In the genomic region with DNA sequence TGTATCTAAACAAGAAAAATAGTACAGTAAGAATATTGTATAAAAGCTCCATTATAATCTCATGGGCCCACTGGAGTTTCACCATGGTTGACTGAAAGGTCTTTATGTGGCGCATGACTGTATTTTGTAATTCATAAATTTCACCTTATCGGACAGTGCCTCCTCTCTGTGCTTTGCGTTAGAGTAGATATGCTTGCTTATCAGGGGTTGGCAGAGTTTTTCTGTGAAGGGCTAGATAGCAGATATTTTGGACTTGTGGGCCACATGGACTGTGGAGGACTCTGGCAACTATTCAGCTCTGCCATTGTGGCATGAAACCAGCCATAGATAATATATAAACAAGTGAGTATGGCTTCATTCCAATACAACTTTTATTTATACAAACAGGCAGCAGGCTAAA, we compare ENCODE assay signal across 1 cellular context.
TF ChIP-seq lines count a peak whose summit lies in the region.

No MANE protein-coding gene starts in this region.

TF ChIP-seq in K562, 482 proteins besides CTCF, POLR2A, EP300 and RAD21 (continued from another document and continues in another):
- TF ChIP-seq, protein P1, sequence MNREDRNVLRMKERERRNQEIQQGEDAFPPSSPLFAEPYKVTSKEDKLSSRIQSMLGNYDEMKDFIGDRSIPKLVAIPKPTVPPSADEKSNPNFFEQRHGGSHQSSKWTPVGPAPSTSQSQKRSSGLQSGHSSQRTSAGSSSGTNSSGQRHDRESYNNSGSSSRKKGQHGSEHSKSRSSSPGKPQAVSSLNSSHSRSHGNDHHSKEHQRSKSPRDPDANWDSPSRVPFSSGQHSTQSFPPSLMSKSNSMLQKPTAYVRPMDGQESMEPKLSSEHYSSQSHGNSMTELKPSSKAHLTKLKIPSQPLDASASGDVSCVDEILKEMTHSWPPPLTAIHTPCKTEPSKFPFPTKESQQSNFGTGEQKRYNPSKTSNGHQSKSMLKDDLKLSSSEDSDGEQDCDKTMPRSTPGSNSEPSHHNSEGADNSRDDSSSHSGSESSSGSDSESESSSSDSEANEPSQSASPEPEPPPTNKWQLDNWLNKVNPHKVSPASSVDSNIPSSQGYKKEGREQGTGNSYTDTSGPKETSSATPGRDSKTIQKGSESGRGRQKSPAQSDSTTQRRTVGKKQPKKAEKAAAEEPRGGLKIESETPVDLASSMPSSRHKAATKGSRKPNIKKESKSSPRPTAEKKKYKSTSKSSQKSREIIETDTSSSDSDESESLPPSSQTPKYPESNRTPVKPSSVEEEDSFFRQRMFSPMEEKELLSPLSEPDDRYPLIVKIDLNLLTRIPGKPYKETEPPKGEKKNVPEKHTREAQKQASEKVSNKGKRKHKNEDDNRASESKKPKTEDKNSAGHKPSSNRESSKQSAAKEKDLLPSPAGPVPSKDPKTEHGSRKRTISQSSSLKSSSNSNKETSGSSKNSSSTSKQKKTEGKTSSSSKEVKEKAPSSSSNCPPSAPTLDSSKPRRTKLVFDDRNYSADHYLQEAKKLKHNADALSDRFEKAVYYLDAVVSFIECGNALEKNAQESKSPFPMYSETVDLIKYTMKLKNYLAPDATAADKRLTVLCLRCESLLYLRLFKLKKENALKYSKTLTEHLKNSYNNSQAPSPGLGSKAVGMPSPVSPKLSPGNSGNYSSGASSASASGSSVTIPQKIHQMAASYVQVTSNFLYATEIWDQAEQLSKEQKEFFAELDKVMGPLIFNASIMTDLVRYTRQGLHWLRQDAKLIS (CRISPR knock-in tag; IDR thresholded peaks at IDR 0.05), result peak; percentile 59; the same call in 1 of the 2 replicates
- TF ChIP-seq, protein P2, sequence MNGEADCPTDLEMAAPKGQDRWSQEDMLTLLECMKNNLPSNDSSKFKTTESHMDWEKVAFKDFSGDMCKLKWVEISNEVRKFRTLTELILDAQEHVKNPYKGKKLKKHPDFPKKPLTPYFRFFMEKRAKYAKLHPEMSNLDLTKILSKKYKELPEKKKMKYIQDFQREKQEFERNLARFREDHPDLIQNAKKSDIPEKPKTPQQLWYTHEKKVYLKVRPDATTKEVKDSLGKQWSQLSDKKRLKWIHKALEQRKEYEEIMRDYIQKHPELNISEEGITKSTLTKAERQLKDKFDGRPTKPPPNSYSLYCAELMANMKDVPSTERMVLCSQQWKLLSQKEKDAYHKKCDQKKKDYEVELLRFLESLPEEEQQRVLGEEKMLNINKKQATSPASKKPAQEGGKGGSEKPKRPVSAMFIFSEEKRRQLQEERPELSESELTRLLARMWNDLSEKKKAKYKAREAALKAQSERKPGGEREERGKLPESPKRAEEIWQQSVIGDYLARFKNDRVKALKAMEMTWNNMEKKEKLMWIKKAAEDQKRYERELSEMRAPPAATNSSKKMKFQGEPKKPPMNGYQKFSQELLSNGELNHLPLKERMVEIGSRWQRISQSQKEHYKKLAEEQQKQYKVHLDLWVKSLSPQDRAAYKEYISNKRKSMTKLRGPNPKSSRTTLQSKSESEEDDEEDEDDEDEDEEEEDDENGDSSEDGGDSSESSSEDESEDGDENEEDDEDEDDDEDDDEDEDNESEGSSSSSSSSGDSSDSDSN (IDR thresholded peaks at IDR 0.05; ENCODE audit: borderline replicate concordance in 1 of 2, low read depth in 2 of 2, low read length in 2 of 2), result no peak
- TF ChIP-seq MCM5 (IDR thresholded peaks at IDR 0.05; ENCODE audit: low read depth), result no peak
- no peak for TF ChIP-seq ZNF431 (CRISPR knock-in tag; IDR thresholded peaks at IDR 0.05)
- TF ChIP-seq, protein P3, sequence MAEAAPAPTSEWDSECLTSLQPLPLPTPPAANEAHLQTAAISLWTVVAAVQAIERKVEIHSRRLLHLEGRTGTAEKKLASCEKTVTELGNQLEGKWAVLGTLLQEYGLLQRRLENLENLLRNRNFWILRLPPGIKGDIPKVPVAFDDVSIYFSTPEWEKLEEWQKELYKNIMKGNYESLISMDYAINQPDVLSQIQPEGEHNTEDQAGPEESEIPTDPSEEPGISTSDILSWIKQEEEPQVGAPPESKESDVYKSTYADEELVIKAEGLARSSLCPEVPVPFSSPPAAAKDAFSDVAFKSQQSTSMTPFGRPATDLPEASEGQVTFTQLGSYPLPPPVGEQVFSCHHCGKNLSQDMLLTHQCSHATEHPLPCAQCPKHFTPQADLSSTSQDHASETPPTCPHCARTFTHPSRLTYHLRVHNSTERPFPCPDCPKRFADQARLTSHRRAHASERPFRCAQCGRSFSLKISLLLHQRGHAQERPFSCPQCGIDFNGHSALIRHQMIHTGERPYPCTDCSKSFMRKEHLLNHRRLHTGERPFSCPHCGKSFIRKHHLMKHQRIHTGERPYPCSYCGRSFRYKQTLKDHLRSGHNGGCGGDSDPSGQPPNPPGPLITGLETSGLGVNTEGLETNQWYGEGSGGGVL (CRISPR knock-in tag; IDR thresholded peaks at IDR 0.05), result no peak
- TF ChIP-seq ZNF347 (CRISPR knock-in tag; IDR thresholded peaks at IDR 0.05; ENCODE audit: low read depth), result no peak
- TF ChIP-seq NR2C2 (CRISPR knock-in tag; IDR thresholded peaks at IDR 0.05), result no peak
- TF ChIP-seq NR2C2 (tag; IDR thresholded peaks at IDR 0.05), result no peak
- no peak for TF ChIP-seq ZNF561 (CRISPR knock-in tag; conservative IDR thresholded peaks at IDR 0.05)
- TF ChIP-seq, protein P4, sequence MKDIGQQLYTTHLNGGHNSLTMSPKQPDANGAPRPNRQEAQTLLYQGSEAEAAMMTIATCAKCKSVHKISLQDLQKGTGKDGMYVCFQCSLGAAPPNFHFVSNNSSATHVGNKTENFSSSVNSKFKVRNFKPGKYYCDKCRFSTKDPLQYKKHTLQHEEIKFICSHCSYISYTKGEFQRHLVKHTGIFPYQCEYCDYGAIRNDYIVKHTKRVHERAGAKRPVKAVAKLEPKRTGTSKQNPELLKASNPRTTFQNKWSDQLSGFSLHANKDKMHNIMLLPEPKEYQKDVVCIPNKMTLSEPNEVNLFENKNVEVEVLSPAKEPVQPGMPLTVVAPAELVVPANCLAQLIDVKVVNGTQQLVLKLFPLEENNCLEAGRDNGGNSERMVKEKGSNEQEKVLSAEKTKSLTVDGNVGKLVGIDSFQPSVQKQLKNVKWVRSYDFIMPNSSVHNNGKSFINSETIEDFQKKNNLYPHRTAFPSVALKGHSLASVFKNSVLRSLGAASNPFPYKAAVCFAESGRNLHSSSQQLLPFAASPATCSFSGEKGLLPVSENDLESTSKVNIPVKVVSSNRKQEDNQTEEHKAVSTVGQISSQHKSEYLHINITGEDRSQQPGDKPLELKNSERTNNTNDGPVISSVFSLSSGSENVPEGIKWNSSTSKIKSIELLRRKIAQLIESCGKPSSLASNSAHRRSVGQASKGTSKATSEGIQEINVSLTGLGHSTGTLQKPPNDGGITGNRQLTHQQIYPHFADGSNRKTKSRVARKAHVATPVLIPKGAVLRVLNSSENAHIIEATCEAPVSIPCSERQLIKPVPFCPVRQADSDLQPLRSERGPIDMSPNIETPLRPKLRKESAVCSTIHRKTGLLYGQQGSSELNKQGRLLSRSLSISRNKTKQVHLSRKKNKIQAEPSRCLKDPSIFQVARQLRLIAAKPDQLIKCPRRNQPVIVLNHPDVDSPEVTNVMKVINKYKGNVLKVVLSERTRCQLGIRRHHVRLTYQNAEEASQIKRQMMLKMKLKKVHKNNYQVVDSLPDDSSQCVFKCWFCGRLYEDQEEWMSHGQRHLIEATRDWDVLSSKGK (CRISPR knock-in tag; IDR thresholded peaks at IDR 0.05), result no peak
- no peak for TF ChIP-seq SRSF9 (IDR thresholded peaks at IDR 0.05; ENCODE audit: borderline replicate concordance, low read depth, low read length)
- peak; percentile 99 for TF ChIP-seq ZNF589 (CRISPR knock-in tag; IDR thresholded peaks at IDR 0.05; ENCODE audit: low read depth)
- TF ChIP-seq ZNF253 (CRISPR knock-in tag; conservative IDR thresholded peaks at IDR 0.05), result no peak
- no peak for TF ChIP-seq GTF2A2 (tag; IDR thresholded peaks at IDR 0.05)
- TF ChIP-seq KDM5B (IDR thresholded peaks at IDR 0.05; ENCODE audit: insufficient replicate concordance, low read depth, low read length), result no peak
- TF ChIP-seq HNRNPL (IDR thresholded peaks at IDR 0.05; ENCODE audit: low read depth, low read length), result peak; percentile 51; the same call in 1 of the 2 replicates
- no peak for TF ChIP-seq NR4A1 (CRISPR knock-in tag; IDR thresholded peaks at IDR 0.05)
- peak; percentile 97 for TF ChIP-seq NR4A1 (tag; IDR thresholded peaks at IDR 0.05)
- TF ChIP-seq, protein P5, sequence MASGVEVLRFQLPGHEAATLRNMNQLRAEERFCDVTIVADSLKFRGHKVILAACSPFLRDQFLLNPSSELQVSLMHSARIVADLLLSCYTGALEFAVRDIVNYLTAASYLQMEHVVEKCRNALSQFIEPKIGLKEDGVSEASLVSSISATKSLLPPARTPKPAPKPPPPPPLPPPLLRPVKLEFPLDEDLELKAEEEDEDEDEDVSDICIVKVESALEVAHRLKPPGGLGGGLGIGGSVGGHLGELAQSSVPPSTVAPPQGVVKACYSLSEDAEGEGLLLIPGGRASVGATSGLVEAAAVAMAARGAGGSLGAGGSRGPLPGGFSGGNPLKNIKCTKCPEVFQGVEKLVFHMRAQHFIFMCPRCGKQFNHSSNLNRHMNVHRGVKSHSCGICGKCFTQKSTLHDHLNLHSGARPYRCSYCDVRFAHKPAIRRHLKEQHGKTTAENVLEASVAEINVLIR (CRISPR knock-in tag; IDR thresholded peaks at IDR 0.05), result 0 out of 2 replicates have a peak, but pooled peaks have one; percentile 24
- TF ChIP-seq, protein P6, sequence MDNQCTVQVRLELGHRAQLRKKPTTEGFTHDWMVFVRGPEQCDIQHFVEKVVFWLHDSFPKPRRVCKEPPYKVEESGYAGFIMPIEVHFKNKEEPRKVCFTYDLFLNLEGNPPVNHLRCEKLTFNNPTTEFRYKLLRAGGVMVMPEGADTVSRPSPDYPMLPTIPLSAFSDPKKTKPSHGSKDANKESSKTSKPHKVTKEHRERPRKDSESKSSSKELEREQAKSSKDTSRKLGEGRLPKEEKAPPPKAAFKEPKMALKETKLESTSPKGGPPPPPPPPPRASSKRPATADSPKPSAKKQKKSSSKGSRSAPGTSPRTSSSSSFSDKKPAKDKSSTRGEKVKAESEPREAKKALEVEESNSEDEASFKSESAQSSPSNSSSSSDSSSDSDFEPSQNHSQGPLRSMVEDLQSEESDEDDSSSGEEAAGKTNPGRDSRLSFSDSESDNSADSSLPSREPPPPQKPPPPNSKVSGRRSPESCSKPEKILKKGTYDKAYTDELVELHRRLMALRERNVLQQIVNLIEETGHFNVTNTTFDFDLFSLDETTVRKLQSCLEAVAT (IDR thresholded peaks at IDR 0.05), result no peak
- TF ChIP-seq ZNF436 (CRISPR knock-in tag; IDR thresholded peaks at IDR 0.05), result 0 out of 2 replicates have a peak, but pooled peaks have one; percentile 19
- TF ChIP-seq, protein P7, sequence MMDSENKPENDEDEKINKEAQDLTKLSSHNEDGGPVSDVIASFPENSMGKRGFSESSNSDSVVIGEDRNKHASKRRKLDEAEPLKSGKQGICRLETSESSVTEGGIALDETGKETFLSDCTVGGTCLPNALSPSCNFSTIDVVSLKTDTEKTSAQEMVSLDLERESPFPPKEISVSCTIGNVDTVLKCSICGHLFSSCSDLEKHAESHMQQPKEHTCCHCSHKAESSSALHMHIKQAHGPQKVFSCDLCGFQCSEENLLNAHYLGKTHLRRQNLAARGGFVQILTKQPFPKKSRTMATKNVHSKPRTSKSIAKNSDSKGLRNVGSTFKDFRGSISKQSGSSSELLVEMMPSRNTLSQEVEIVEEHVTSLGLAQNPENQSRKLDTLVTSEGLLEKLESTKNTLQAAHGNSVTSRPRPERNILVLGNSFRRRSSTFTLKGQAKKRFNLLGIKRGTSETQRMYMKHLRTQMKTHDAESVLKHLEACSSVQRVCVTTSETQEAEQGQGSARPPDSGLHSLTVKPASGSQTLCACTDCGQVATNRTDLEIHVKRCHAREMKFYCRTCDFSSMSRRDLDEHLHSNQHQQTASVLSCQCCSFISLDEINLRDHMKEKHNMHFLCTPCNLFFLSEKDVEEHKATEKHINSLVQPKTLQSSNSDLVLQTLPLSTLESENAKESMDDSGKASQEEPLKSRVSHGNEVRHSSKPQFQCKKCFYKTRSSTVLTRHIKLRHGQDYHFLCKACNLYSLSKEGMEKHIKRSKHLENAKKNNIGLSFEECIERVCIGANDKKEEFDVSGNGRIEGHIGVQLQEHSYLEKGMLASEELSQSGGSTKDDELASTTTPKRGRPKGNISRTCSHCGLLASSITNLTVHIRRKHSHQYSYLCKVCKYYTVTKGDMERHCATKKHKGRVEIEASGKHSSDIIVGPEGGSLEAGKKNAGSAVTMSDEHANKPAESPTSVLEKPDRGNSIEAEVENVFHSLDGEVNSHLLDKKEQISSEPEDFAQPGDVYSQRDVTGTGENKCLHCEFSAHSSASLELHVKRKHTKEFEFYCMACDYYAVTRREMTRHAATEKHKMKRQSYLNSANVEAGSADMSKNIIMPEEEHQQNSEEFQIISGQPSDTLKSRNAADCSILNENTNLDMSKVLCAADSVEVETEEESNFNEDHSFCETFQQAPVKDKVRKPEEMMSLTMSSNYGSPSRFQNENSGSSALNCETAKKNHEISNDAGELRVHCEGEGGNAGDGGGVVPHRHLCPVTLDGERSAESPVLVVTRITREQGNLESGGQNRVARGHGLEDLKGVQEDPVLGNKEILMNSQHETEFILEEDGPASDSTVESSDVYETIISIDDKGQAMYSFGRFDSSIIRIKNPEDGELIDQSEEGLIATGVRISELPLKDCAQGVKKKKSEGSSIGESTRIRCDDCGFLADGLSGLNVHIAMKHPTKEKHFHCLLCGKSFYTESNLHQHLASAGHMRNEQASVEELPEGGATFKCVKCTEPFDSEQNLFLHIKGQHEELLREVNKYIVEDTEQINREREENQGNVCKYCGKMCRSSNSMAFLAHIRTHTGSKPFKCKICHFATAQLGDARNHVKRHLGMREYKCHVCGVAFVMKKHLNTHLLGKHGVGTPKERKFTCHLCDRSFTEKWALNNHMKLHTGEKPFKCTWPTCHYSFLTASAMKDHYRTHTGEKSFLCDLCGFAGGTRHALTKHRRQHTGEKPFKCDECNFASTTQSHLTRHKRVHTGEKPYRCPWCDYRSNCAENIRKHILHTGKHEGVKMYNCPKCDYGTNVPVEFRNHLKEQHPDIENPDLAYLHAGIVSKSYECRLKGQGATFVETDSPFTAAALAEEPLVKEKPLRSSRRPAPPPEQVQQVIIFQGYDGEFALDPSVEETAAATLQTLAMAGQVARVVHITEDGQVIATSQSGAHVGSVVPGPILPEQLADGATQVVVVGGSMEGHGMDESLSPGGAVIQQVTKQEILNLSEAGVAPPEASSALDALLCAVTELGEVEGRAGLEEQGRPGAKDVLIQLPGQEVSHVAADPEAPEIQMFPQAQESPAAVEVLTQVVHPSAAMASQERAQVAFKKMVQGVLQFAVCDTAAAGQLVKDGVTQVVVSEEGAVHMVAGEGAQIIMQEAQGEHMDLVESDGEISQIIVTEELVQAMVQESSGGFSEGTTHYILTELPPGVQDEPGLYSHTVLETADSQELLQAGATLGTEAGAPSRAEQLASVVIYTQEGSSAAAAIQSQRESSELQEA (IDR thresholded peaks at IDR 0.05; ENCODE audit: low read depth), result no peak
- TF ChIP-seq NELFE (IDR thresholded peaks at IDR 0.05; ENCODE audit: insufficient read depth, insufficient read length), result no peak
- TF ChIP-seq MCM2 (IDR thresholded peaks at IDR 0.05; ENCODE audit: low read depth), result no peak
- 0 out of 2 replicates have a peak, but pooled peaks have one; percentile 46 for TF ChIP-seq ZNF384 (IDR thresholded peaks at IDR 0.05; ENCODE audit: low read depth, low read length)
